28 cellular contexts compared by ENCODE assay signal in genomic region chr7:104894313-104894712, GRCh38.
"Had no signal": no experiment of that assay in that cellular context is flagged by ENCODE, and none has a peak within 500 bp of the region (broad histone marks: within the 10 kb centered on the region; RNA-seq: fewer than 3 reads in every experiment).

No MANE protein-coding gene starts in this region.

- H3K4me3 Mint-ChIP-seq: activated B cell treated with CpG ODN at 0.5 μM for 24 hours; activated CD8-positive, alpha-beta T cell treated with anti-CD3 and anti-CD28 coated beads for 36 hours; activated naive CD8-positive, alpha-beta T cell; activated T-cell treated with anti-CD3 and anti-CD28 coated beads, Interleukin-2, amount 50 U/mL, for 4 hours; activated T-helper 17 cell treated with anti-CD3 and anti-CD28 coated beads, Interleukin-2, amount 50 U/mL, for 72 hours; central memory CD8-positive, alpha-beta T cell; dendritic cell treated with granulocyte-macrophage colony-stimulating factor and Interleukin-4, amounts not matched to agents 40 ng/mL and 50 ng/mL, for 4 days; endodermal cell; T-helper 2 cell treated with Interferon-gamma antibody and Interleukin-4, amounts not matched to agents 5 μg/mL and 100 μg/mL, for 36 hours had no signal

- H3K36me3 ChIP-seq: brain microvascular endothelial cell, WERI-Rb-1 had no signal

- H3K4me3 ChIP-seq: coronary artery, dorsolateral prefrontal cortex had no signal

- H3K27me3 Mint-ChIP-seq: activated B cell treated with CpG ODN at 0.5 μM for 24 hours; central memory CD8-positive, alpha-beta T cell; dendritic cell treated with granulocyte-macrophage colony-stimulating factor and Interleukin-4, amounts not matched to agents 40 ng/mL and 50 ng/mL, for 4 days had no signal

- H3K27me3 ChIP-seq: brain microvascular endothelial cell, dorsolateral prefrontal cortex had no signal

- H3K9me3 Mint-ChIP-seq: activated B cell treated with CpG ODN at 0.5 μM for 24 hours; activated CD8-positive, alpha-beta T cell treated with anti-CD3 and anti-CD28 coated beads for 36 hours; activated T-cell treated with anti-CD3 and anti-CD28 coated beads, Interleukin-2, amount 50 U/mL, for 4 hours; activated T-helper 17 cell treated with anti-CD3 and anti-CD28 coated beads, Interleukin-2, amount 50 U/mL, for 72 hours; central memory CD8-positive, alpha-beta T cell; dendritic cell treated with granulocyte-macrophage colony-stimulating factor and Interleukin-4, amounts not matched to agents 40 ng/mL and 50 ng/mL, for 4 days; endodermal cell; T-helper 2 cell treated with Interferon-gamma antibody and Interleukin-4, amounts not matched to agents 5 μg/mL and 100 μg/mL, for 36 hours had no signal

- H3K36me3 Mint-ChIP-seq: activated naive CD8-positive, alpha-beta T cell had no signal

- ATAC-seq: activated CD4-positive, CD25-positive, alpha-beta regulatory T cell treated with anti-CD3 and anti-CD28 coated beads, Interleukin-2, amount 50 U/mL, for 24 hours; activated CD8-positive, alpha-beta T cell treated with anti-CD3 and anti-CD28 coated beads for 36 hours; activated T-cell treated with anti-CD3 and anti-CD28 coated beads, Interleukin-2, amount 50 U/mL, for 4 hours; activated T-helper 17 cell treated with anti-CD3 and anti-CD28 coated beads, Interleukin-2, amount 50 U/mL, for 72 hours; esophagus mucosa had no signal

- DNase-seq: activated B cell treated with CpG ODN at 0.5 μM for 24 hours; activated CD4-positive, alpha-beta T cell treated with anti-CD3 and anti-CD28 coated beads for 48 hours; activated CD4-positive, alpha-beta T cell treated with anti-CD3 and anti-CD28 coated beads, Interleukin-2, amount 50 U/mL, for 1 hour; activated CD4-positive, alpha-beta T cell treated with anti-CD3 and anti-CD28 coated beads, Interleukin-2, amount 50 U/mL, for 48 hours; activated CD8-positive, alpha-beta memory T cell treated with anti-CD3 and anti-CD28 coated beads for 24 hours; activated CD8-positive, alpha-beta T cell treated with anti-CD3 and anti-CD28 coated beads for 36 hours; activated effector memory CD4-positive, alpha-beta T cell treated with Interleukin-2 at 50 U/mL for 16 hours; activated gamma-delta T cell treated with Interleukin-2 at 50 U/mL for 16 hours; activated naive CD4-positive, alpha-beta T cell treated with anti-CD3 and anti-CD28 coated beads, Interleukin-2, amount 50 U/mL, for 16 hours; activated naive CD4-positive, alpha-beta T cell treated with Interleukin-2 at 50 U/mL for 16 hours; activated T-cell treated with anti-CD3 and anti-CD28 coated beads, Interleukin-2, amount 50 U/mL, for 4 hours; amniotic stem cell; anterior cingulate cortex; brain microvascular endothelial cell; dorsolateral prefrontal cortex; effector memory CD4-positive, alpha-beta T cell; endodermal cell; foreskin fibroblast; T1000; WERI-Rb-1 had no signal

- H3K27ac Mint-ChIP-seq: activated B cell treated with CpG ODN at 0.5 μM for 24 hours; activated CD8-positive, alpha-beta T cell treated with anti-CD3 and anti-CD28 coated beads for 36 hours; activated naive CD8-positive, alpha-beta T cell; activated T-helper 17 cell treated with anti-CD3 and anti-CD28 coated beads, Interleukin-2, amount 50 U/mL, for 72 hours; endodermal cell; T-helper 2 cell treated with Interferon-gamma antibody and Interleukin-4, amounts not matched to agents 5 μg/mL and 100 μg/mL, for 36 hours had no signal

- H3K27ac ChIP-seq: brain microvascular endothelial cell, coronary artery, WERI-Rb-1 had no signal
